In genomic region chr18:78856569-78857200, GRCh38 we compare ENCODE assay signal across 27 cellular contexts.
"Had no signal": no experiment of that assay in that cellular context is flagged by ENCODE, and none has a peak within 500 bp of the region (broad histone marks: within the 10 kb centered on the region; RNA-seq: fewer than 3 reads in every experiment).

No MANE protein-coding gene starts in this region.

- H3K36me3 ChIP-seq: adrenal gland, breast epithelium, Peyer's patch, SJCRH30 had no signal

- H3K4me1 ChIP-seq: adrenal gland, breast epithelium, Peyer's patch, SJCRH30 had no signal

- ATAC-seq: activated CD4-positive, alpha-beta T cell treated with anti-CD3 and anti-CD28 coated beads for 36 hours; activated T-helper 17 cell treated with anti-CD3 and anti-CD28 coated beads, Interleukin-2, amount 50 U/mL, for 72 hours had no signal

- H3K9ac ChIP-seq: KMS-11, SK-N-SH had no signal

- H3K4me2 ChIP-seq: KMS-11, SK-N-SH had no signal

- H3K27me3 ChIP-seq: adrenal gland, Peyer's patch, SJCRH30 had no signal

- H3K9me3 ChIP-seq: adrenal gland, Peyer's patch, SJCRH30, SK-N-SH had no signal

- H3K27ac ChIP-seq: adrenal gland, breast epithelium, KMS-11, Peyer's patch, RWPE1, SJCRH30, VCaP had no signal

- DNase-seq: activated CD4-positive, alpha-beta memory T cell treated with anti-CD3 and anti-CD28 coated beads, Interleukin-2, amount 10 ng/mL, durations not matched to agents 7 days and 5 days; activated CD4-positive, alpha-beta T cell treated with anti-CD3 and anti-CD28 coated beads for 36 hours; activated CD4-positive, alpha-beta T cell treated with anti-CD3 and anti-CD28 coated beads, Interleukin-2, amount 50 U/mL, for 1 hour; activated gamma-delta T cell treated with Interleukin-2 at 50 U/mL for 16 hours; activated naive CD4-positive, alpha-beta T cell treated with anti-CD3 and anti-CD28 coated beads, Interleukin-2, amount 50 U/mL, for 16 hours; activated naive CD8-positive, alpha-beta T cell treated with anti-CD3 and anti-CD28 coated beads, Interleukin-2, amount 10 ng/mL, durations not matched to agents 7 days and 5 days; activated T-cell treated with anti-CD3 and anti-CD28 coated beads for 4 hours; activated T-cell treated with anti-CD3 and anti-CD28 coated beads, Interleukin-2, amount 50 U/mL, for 48 hours; adrenal gland; anterior cingulate cortex; caudate nucleus; NCI-H1694; NCI-H2029; NCI-H2107; NCI-H2171 treated with DMSO at 0.1 percent for 48 hours; NCI-H226; NCI-H526; Peyer's patch; Right ventricle myocardium superior; SJCRH30; SK-N-SH; T-helper 1 cell had no signal

- H3K4me3 ChIP-seq: adrenal gland, breast epithelium, Peyer's patch, SJCRH30 had no signal
